In genomic region chr1:86082183-86082582, GRCh38 we compare ENCODE assay signal across 13 cellular contexts.
A peak's percentile ranks its signal among the peaks of the same experiment; 100 is the strongest.
DNase-seq lines count a peak whose midpoint lies in the region; ATAC-seq and TF ChIP-seq lines count a peak whose summit lies in the region.
"Had no signal": no experiment of that assay in that cellular context is flagged by ENCODE, and none has a peak within 500 bp of the region (broad histone marks: within the 10 kb centered on the region; RNA-seq: fewer than 3 reads in every experiment).

No MANE protein-coding gene starts in this region.

- intact Hi-C loops in activated naive CD4-positive, alpha-beta T cell treated with anti-CD3 and anti-CD28 coated beads for 36 hours (cut with micrococcal nuclease), result no loop called here
- intact Hi-C loops in lower lobe of right lung (cut with DNase I), result no loop called here

- in situ Hi-C loops in GM23248 (cut with MboI), result no loop called here

- peaks cover 8% of the 10 kb centered on the region for H3K9me3 Mint-ChIP-seq in activated naive CD4-positive, alpha-beta T cell treated with anti-CD3 and anti-CD28 coated beads for 36 hours

- ATAC-seq in lower lobe of right lung, result no peak
- no peak for ATAC-seq in HG02571 (IDR thresholded peaks at IDR 0.05; ENCODE audit: unreplicated experiment)

- no peaks in the 10 kb centered on the region for H3K79me2 ChIP-seq in GM23248 (ENCODE audit: insufficient read depth)
- H3K79me2 ChIP-seq: parathyroid adenoma had no signal

- no peak overlapping the region for H3K4me3 Mint-ChIP-seq in activated naive CD4-positive, alpha-beta T cell treated with anti-CD3 and anti-CD28 coated beads for 36 hours

- H3K27ac ChIP-seq in GM23248, result no peak overlapping the region
- no peak overlapping the region for H3K27ac ChIP-seq in lower lobe of right lung
- H3K27ac ChIP-seq: parathyroid adenoma, tibial nerve had no signal

- H3K27me3 ChIP-seq in GM23248 (replicated peaks; ENCODE audit: insufficient read depth) (no peaks in the 10 kb centered on the region), lower lobe of right lung (ENCODE audit: low read depth) (no peaks in the 10 kb centered on the region)
- H3K27me3 ChIP-seq: tibial nerve had no signal

- no peaks in the 10 kb centered on the region for H3K9me2 ChIP-seq in GM23248 (ENCODE audit: insufficient read depth)

- H3K4me1 ChIP-seq in GM23248 (ENCODE audit: insufficient read depth) (peaks cover 12% of the 10 kb centered on the region; the same call in 1 of the 2 replicates), lower lobe of right lung (no peaks in the 10 kb centered on the region)
- H3K4me1 ChIP-seq: parathyroid adenoma, tibial nerve had no signal

- TF ChIP-seq CTCF in fibroblast of mammary gland (conservative IDR thresholded peaks at IDR 0.05; ENCODE audit: control insufficient read depth, insufficient read depth, low read depth, low read length) (peak; percentile 38), lower lobe of right lung (IDR thresholded peaks at IDR 0.05) (no peak)

- H3K4me3 ChIP-seq in GM23248 (no peak overlapping the region), fibroblast of mammary gland (ENCODE audit: control insufficient read depth, low read depth, low read length) (no peak overlapping the region), lower lobe of right lung (no peak overlapping the region)
- H3K4me3 ChIP-seq: HAP-1, tibial nerve had no signal

- H3K27ac Mint-ChIP-seq in activated naive CD4-positive, alpha-beta T cell treated with anti-CD3 and anti-CD28 coated beads for 36 hours, result no peak overlapping the region

- CTCF ChIA-PET in activated naive CD4-positive, alpha-beta T cell treated with anti-CD3 and anti-CD28 coated beads for 36 hours (lab: Charles Lee), result no interaction called here

- no peaks in the 10 kb centered on the region for H4K20me1 ChIP-seq in GM23248 (ENCODE audit: insufficient read depth)

- H3K4me2 ChIP-seq in GM23248 (ENCODE audit: unreplicated experiment), result no peak overlapping the region

- H3K27me3 Mint-ChIP-seq in activated naive CD4-positive, alpha-beta T cell treated with anti-CD3 and anti-CD28 coated beads for 36 hours (ENCODE audit: low read depth), result no peaks in the 10 kb centered on the region

- no peak overlapping the region for H3K9ac ChIP-seq in GM23248
- H3K9ac ChIP-seq: parathyroid adenoma had no signal

- DNase-seq in DMS53 (lab: John Stamatoyannopoulos, UW), result peak; percentile 60
- DNase-seq in GM23248, result peak; percentile 13
- DNase-seq in NCI-H69 (lab: John Stamatoyannopoulos, UW), result peak; percentile 24
- DNase-seq in fibroblast of mammary gland (ENCODE audit: low read depth), result peak; percentile 10
- DNase-seq in activated naive CD4-positive, alpha-beta T cell treated with anti-CD3 and anti-CD28 coated beads for 36 hours, result no peak
- DNase-seq in NCI-H1105 treated with DMSO at 0.1 percent for 48 hours (lab: John Stamatoyannopoulos, UW), result no peak
- no peak for DNase-seq in lower lobe of right lung
- DNase-seq: amygdala, SW 1271 had no signal

- H2AFZ ChIP-seq in GM23248, result no peak overlapping the region
- H2AFZ ChIP-seq: parathyroid adenoma had no signal

- no peaks in the 10 kb centered on the region for H3K4me1 Mint-ChIP-seq in activated naive CD4-positive, alpha-beta T cell treated with anti-CD3 and anti-CD28 coated beads for 36 hours (ENCODE audit: low read depth)

- H3K36me3 Mint-ChIP-seq in activated naive CD4-positive, alpha-beta T cell treated with anti-CD3 and anti-CD28 coated beads for 36 hours (ENCODE audit: low read depth), result no peaks in the 10 kb centered on the region

- H3F3A ChIP-seq in GM23248 (ENCODE audit: insufficient read depth), result no peaks in the 10 kb centered on the region

- H3K9me3 ChIP-seq in GM23248 (ENCODE audit: low read depth) (no peaks in the 10 kb centered on the region), lower lobe of right lung (no peaks in the 10 kb centered on the region)
- H3K9me3 ChIP-seq: HAP-1 had no signal

- H3K36me3 ChIP-seq in GM23248 (ENCODE audit: low read depth) (no peaks in the 10 kb centered on the region), lower lobe of right lung (no peaks in the 10 kb centered on the region)
- H3K36me3 ChIP-seq: HAP-1, tibial nerve had no signal

Comparison
In these comparisons a context has a peak if more than half of its experiments do, and no peak if none do; other contexts are left out.
1. DNase-seq: peak in DMS53 (single experiment), GM23248 (single experiment), NCI-H69 (single experiment) and fibroblast of mammary gland (single experiment); none in activated naive CD4-positive, alpha-beta T cell treated with anti-CD3 and anti-CD28 coated beads for 36 hours (single experiment), NCI-H1105 treated with DMSO at 0.1 percent for 48 hours (single experiment) and lower lobe of right lung (single experiment).